ENCODE assay signal across 8 cellular contexts in the genomic region with DNA sequence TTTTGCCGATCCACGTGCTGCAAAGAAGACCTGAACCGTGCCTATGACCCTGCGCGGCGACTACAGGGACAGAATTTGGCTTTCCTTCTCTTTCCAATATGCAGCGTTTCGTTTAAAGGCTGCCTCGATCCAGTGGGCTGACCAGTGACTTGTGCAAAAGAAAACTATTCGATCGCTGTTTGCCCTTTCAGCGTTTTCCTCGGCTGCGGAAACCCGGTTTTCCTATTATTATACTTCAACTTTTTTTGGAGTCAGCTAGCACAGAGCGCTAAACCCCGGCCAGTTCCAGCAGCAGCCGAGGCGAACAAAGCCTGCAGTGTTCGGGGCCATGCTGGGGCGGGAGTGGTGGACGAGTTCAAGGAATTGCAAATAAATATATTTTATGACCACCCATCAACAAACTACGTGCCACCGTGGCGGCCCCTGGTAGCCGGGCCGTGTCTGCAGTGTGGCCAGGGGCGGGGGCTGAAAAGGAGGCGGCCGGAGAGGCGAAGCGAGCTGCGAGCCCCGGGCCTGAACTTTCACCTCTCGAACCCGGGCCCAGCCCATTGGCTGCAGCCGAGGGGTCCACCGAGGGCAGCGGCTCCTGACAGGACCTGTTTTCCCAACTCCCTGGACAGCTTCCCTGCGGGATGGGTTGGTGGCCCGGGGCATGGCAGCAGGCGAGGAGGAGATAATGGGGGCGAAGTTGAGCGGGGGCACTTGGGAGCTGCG.
DNase-seq lines count a peak whose midpoint lies in the region; ATAC-seq and TF ChIP-seq lines count a peak whose summit lies in the region.
"Had no signal": no experiment of that assay in that cellular context is flagged by ENCODE, and none has a peak within 500 bp of the region (broad histone marks: within the 10 kb centered on the region; RNA-seq: fewer than 3 reads in every experiment).

No MANE protein-coding gene starts in this region.

- in situ Hi-C loops in brain microvascular endothelial cell (cut with HindIII; ENCODE audit: low pct_ligation_motif_present, low sequenced_read_pairs): no loop called here

- no peak for TF ChIP-seq CTCF in brain microvascular endothelial cell (IDR thresholded peaks at IDR 0.05; ENCODE audit: low read depth, low read length, missing control alignments)

- peak overlapping the region; percentile 66 for H3K4me3 ChIP-seq in brain microvascular endothelial cell (ENCODE audit: low read depth, low read length)
- H3K4me3 ChIP-seq: SJSA1 had no signal

- no peaks in the 10 kb centered on the region for H3K27me3 ChIP-seq in brain microvascular endothelial cell (replicated peaks)

- DNase-seq in HK-2 (ENCODE audit: unreplicated experiment): peak; percentile 40
- no peak for DNase-seq in brain microvascular endothelial cell
- DNase-seq in kidney tubule cell (ENCODE audit: low spot score): peak; percentile 30
- peak; percentile 5 for DNase-seq in stimulated activated naive CD8-positive, alpha-beta T cell treated with anti-CD3 and anti-CD28 coated beads, Interleukin-15, Interleukin-2, amounts not matched to agents 100 U/mL and 50 U/mL, for 24 hours

- ATAC-seq in stimulated activated naive CD8-positive, alpha-beta T cell treated with anti-CD3 and anti-CD28 coated beads, Interleukin-15, Interleukin-2, amounts not matched to agents 100 U/mL and 50 U/mL, for 24 hours: no peak
- no peak for ATAC-seq in activated CD4-positive, CD25-positive, alpha-beta regulatory T cell treated with anti-CD3 and anti-CD28 coated beads, Interleukin-2, amount 50 U/mL, for 24 hours
- ATAC-seq in HG02938 (IDR thresholded peaks at IDR 0.05; ENCODE audit: unreplicated experiment): no peak
- ATAC-seq in GM19035 (IDR thresholded peaks at IDR 0.05; ENCODE audit: unreplicated experiment): no peak

- no peaks in the 10 kb centered on the region for H3K36me3 ChIP-seq in brain microvascular endothelial cell (replicated peaks)
- H3K36me3 ChIP-seq: SJSA1 had no signal

- H3K27ac ChIP-seq in brain microvascular endothelial cell: no peak overlapping the region
- H3K27ac ChIP-seq: SJSA1 had no signal
